Comparison of ENCODE assay signal across 14 cellular contexts in the genomic region with DNA sequence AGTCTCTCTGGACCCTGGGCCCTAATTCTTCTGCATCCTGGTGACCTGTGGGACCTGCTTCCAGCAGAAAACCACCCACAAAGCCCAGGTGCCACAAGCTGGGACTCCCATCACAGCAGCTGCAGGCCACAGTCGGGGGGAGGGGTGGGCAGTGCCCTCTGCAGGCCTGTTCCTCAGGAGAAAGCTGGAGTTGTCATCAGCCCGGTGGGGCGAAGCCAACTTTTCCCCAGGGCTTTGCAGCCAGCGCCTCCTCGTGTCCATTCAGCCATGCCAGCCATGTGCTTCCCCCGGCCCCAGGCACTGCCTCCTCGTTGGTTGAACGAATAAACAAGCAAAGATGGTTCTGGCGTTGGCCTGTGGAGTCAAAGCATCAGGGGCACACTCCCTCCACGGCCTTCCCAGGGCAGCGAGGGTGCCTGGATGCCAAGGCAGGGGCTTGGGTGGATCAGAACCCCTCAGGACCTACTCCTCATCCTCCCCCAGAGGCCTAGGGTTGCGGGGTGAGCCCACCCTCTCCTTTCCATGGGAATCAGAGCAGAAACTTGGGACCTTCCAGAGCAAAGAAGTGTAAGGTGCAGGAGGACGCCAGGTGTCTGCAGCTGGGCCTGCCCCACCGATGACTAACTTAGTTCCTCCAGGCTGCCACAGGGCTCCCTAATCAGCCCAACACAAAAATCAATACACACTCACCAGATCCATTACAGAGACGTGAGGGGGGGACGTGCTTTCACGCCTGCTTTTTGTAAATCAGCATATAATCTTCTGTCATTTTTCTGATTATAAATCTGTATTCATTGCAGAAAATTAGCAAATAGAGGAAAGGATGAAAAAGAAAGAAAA.
DNase-seq lines count a peak whose midpoint lies in the region; ATAC-seq, FAIRE-seq and TF ChIP-seq lines count a peak whose summit lies in the region.
"Had no signal": no experiment of that assay in that cellular context is flagged by ENCODE, and none has a peak within 500 bp of the region (broad histone marks: within the 10 kb centered on the region; RNA-seq: fewer than 3 reads in every experiment).

No MANE protein-coding gene starts in this region.

- no peak overlapping the region for H3K4me2 ChIP-seq in H1 (ENCODE audit: insufficient read depth in 1 of 2, low read depth in 2 of 2, low read length in 2 of 2)

- no peak for FAIRE-seq in H1 (lab: Jason Lieb, UNC)
- FAIRE-seq: colon had no signal

- no peaks in the 10 kb centered on the region for H3K79me2 ChIP-seq in H1 (ENCODE audit: control insufficient read depth in 1 of 2, insufficient read depth in 2 of 2, low read length in 2 of 2)

- H2AK5ac ChIP-seq in H1 (ENCODE audit: low read depth, low read length): no peak overlapping the region

- TF ChIP-seq CTCF in GM06990 (IDR thresholded peaks at IDR 0.05; ENCODE audit: insufficient read depth, low read length, poor library complexity, severe bottlenecking) (peak; percentile 40), H1 (IDR thresholded peaks at IDR 0.05; ENCODE audit: control extremely low read depth in 1 of 3, insufficient read depth in 1 of 3, low read depth in 1 of 3, low read length in 3 of 3) (peak; percentile 51 to 63 (median 60)), tibial nerve (IDR thresholded peaks at IDR 0.05) (no peak)

- H3K4me1 ChIP-seq in H1 (replicated peaks in 1 of 4; ENCODE audit: control insufficient read depth in 3 of 4, insufficient read depth in 4 of 4, low read length in 3 of 4) (no peaks in the 10 kb centered on the region; a peak in 3 of 7 replicates), tibial nerve (no peaks in the 10 kb centered on the region)

- intact Hi-C loops in posterior vena cava (cut with DNase I): no loop called here

- TF ChIP-seq EP300 in H1 (IDR thresholded peaks at IDR 0.05; ENCODE audit: borderline replicate concordance in 1 of 2, low read depth in 2 of 2, low read length in 2 of 2): no peak
- TF ChIP-seq EP300 in tibial nerve (IDR thresholded peaks at IDR 0.05): no peak

- CTCF ChIA-PET in H1 (lab: Charles Lee; ENCODE audit: partially characterized antibody): interaction anchor here (0.5 to 1.3 kb wide), 7 partner anchors 9 to 205 kb away, joined by 3 to 5 read pairs (median 3); no protein-coding TSS in a partner anchor

- 83% methylated on average over 17 of the region's 17 CpGs; no CpG with 5 or more reads in 1 of the 2 experiments for WGBS in H1 (ENCODE audit: extremely low coverage in 1 of 2, insufficient coverage in 1 of 2, insufficient read length in 1 of 2, insufficient replicate concordance in 2 of 2, low coverage in 1 of 2, low lambda C conversion rate in 2 of 2, missing lambda C conversion rate in 1 of 2), 2 experiments
- 75 to 84% methylated on average over 13 to 17 of the region's 17 CpGs for WGBS in tibial nerve, 2 donors

- no peak for ATAC-seq in naive thymus-derived CD8-positive, alpha-beta T cell
- ATAC-seq: stimulated activated naive CD8-positive, alpha-beta T cell treated with anti-CD3 and anti-CD28 coated beads, Interleukin-15, Interleukin-2, amounts not matched to agents 100 U/mL and 50 U/mL, for 24 hours had no signal

- no peak overlapping the region for H4K5ac ChIP-seq in H1 (ENCODE audit: insufficient read length, low read depth, low read length)

- no peak overlapping the region for H3K27ac ChIP-seq in H1 (ENCODE audit: low read depth, low read length)
- H3K27ac ChIP-seq in tibial nerve: no peak overlapping the region
- H3K27ac ChIP-seq: VCaP had no signal

- no peak overlapping the region for H4K91ac ChIP-seq in H1 (replicated peaks; ENCODE audit: insufficient read length, low read length)

- H3K27me3 ChIP-seq in GM06990 (replicated peaks; ENCODE audit: control insufficient read depth, insufficient read depth, low read length): no peaks in the 10 kb centered on the region; the same call in 1 of the 2 replicates
- no peaks in the 10 kb centered on the region for H3K27me3 ChIP-seq in H1 (replicated peaks in 1 of 4; ENCODE audit: control insufficient read depth in 3 of 4, extremely low read depth in 1 of 4, insufficient read depth in 3 of 4, low read length in 3 of 4)
- no peaks in the 10 kb centered on the region for H3K27me3 ChIP-seq in tibial nerve

- no peaks in the 10 kb centered on the region for H3K23me2 ChIP-seq in H1 (ENCODE audit: low read depth, low read length)

- no peak overlapping the region for H3K27ac Mint-ChIP-seq in naive thymus-derived CD8-positive, alpha-beta T cell
- H3K27ac Mint-ChIP-seq: activated T-cell treated with anti-CD3 and anti-CD28 coated beads, Interleukin-2, amount 50 U/mL, for 24 hours; CD8-positive, alpha-beta memory T cell had no signal

- H3K9me3 Mint-ChIP-seq in naive thymus-derived CD8-positive, alpha-beta T cell: peaks cover 0 to 2% (median 0%) of the 10 kb centered on the region in 9 donors
- H3K9me3 Mint-ChIP-seq: activated T-cell treated with anti-CD3 and anti-CD28 coated beads, Interleukin-2, amount 50 U/mL, for 24 hours; CD8-positive, alpha-beta memory T cell had no signal

- H3K4me3 ChIP-seq in GM06990 (replicated peaks; ENCODE audit: low read depth, low read length) (no peak overlapping the region), H1 (ENCODE audit: extremely low read depth in 1 of 4, insufficient read depth in 2 of 4, low read depth in 3 of 4, low read length in 4 of 4) (no peak overlapping the region), tibial nerve (no peak overlapping the region)

- peaks cover 0 to 2% (median 0%) of the 10 kb centered on the region in 4 donors for H3K4me1 Mint-ChIP-seq in naive thymus-derived CD8-positive, alpha-beta T cell
- H3K4me1 Mint-ChIP-seq: CD8-positive, alpha-beta memory T cell had no signal

- H3K36me3 Mint-ChIP-seq in naive thymus-derived CD8-positive, alpha-beta T cell: no peaks in the 10 kb centered on the region
- H3K36me3 Mint-ChIP-seq: CD8-positive, alpha-beta memory T cell had no signal

- no peaks in the 10 kb centered on the region for H3K36me3 ChIP-seq in GM06990 (ENCODE audit: control insufficient read depth, insufficient read depth, low read length)
- no peaks in the 10 kb centered on the region for H3K36me3 ChIP-seq in H1 (ENCODE audit: control insufficient read depth in 2 of 4, insufficient read depth in 4 of 4, low read length in 3 of 4)
- no peaks in the 10 kb centered on the region for H3K36me3 ChIP-seq in tibial nerve

- H2BK15ac ChIP-seq in H1 (ENCODE audit: low read length): 0 out of 2 replicates have a peak overlapping the region, but pooled peaks have one; percentile 46

- H4K20me1 ChIP-seq in H1 (replicated peaks in 1 of 2; ENCODE audit: control insufficient read depth in 1 of 2, insufficient read depth in 2 of 2, low read length in 2 of 2): no peaks in the 10 kb centered on the region

- POLR2A ChIA-PET in H1 (lab: Charles Lee; ENCODE audit: partially characterized antibody): interaction anchor here (1.0 to 1.4 kb wide), 2 partner anchors 20 to 24 kb away, joined by 3 to 4 read pairs; no protein-coding TSS in a partner anchor
- POLR2A ChIA-PET in naive thymus-derived CD8-positive, alpha-beta T cell (lab: Charles Lee): no interaction called here

- no peak overlapping the region for H3K56ac ChIP-seq in H1 (replicated peaks; ENCODE audit: insufficient read length, low read depth, low read length)

- H3K14ac ChIP-seq in H1 (ENCODE audit: insufficient read length): no peak overlapping the region

- H3K9me3 ChIP-seq in H1 (ENCODE audit: insufficient read depth in 2 of 2, low read depth in 1 of 2, low read length in 1 of 2): 0 out of 4 replicates have a peak, but pooled peaks cover 0 to 4% of the 10 kb centered on the region in 2 experiments
- H3K9me3 ChIP-seq in tibial nerve: peaks cover 0 to 9% (median 3%) of the 10 kb centered on the region in 4 donors

- no peak overlapping the region for H3K23ac ChIP-seq in H1 (ENCODE audit: insufficient read length)

- no peak for DNase-seq in GM06990 (ENCODE audit: extremely low read depth, insufficient read length)
- peak; percentile 7 for DNase-seq in HT-29 (ENCODE audit: low spot score)
- DNase-seq in H1 (ENCODE audit: low read depth in 1 of 2, low spot score in 2 of 2): peak in 1 of 2 experiments; percentile 63
- peak; percentile 58 for DNase-seq in posterior vena cava (ENCODE audit: low spot score)
- DNase-seq in tibial nerve (ENCODE audit: low spot score in 2 of 2): no peak
- no peak for DNase-seq in NCI-H226
- DNase-seq in naive thymus-derived CD8-positive, alpha-beta T cell: no peak
- DNase-seq: activated T-cell treated with anti-CD3 and anti-CD28 coated beads, Interleukin-2, amount 50 U/mL, for 24 hours; CD8-positive, alpha-beta memory T cell; KG1; stimulated activated CD4-positive, alpha-beta T cell treated with anti-CD3 and anti-CD28 coated beads, Interleukin-4, amount 100 ng/mL, for 4 hours; stimulated activated naive CD8-positive, alpha-beta T cell treated with anti-CD3 and anti-CD28 coated beads, Interleukin-15, Interleukin-2, amounts not matched to agents 100 U/mL and 50 U/mL, for 24 hours had no signal

- no peaks in the 10 kb centered on the region for H3K79me1 ChIP-seq in H1 (ENCODE audit: low read depth, low read length)

- no peak overlapping the region for H3K18ac ChIP-seq in H1 (ENCODE audit: extremely low read depth, low read length)

- H2BK120ac ChIP-seq in H1 (replicated peaks; ENCODE audit: low read depth, low read length): no peak overlapping the region

- no peak overlapping the region for H4K8ac ChIP-seq in H1 (ENCODE audit: extremely low read depth, insufficient read depth, low read length)

- TF ChIP-seq POLR2A in H1 (IDR thresholded peaks at IDR 0.05; ENCODE audit: control extremely low read depth in 1 of 2, low read depth in 2 of 2, low read length in 2 of 2): no peak
- TF ChIP-seq POLR2A in tibial nerve (IDR thresholded peaks at IDR 0.05): no peak

- H2BK5ac ChIP-seq in H1 (ENCODE audit: low read depth, low read length): no peak overlapping the region

- H2BK20ac ChIP-seq in H1 (ENCODE audit: low read length): no peak overlapping the region

- TF ChIP-seq RAD21 in H1 (IDR thresholded peaks at IDR 0.05 in 1 of 2, conservative IDR thresholded peaks at IDR 0.05 in 1 of 2; ENCODE audit: low read depth in 2 of 2, low read length in 2 of 2): peak; percentile 69 to 75

- no peak overlapping the region for H3K4me3 Mint-ChIP-seq in naive thymus-derived CD8-positive, alpha-beta T cell
- H3K4me3 Mint-ChIP-seq: activated T-cell treated with anti-CD3 and anti-CD28 coated beads, Interleukin-2, amount 50 U/mL, for 24 hours; CD8-positive, alpha-beta memory T cell had no signal

- H2AFZ ChIP-seq in H1 (ENCODE audit: low read length): no peak overlapping the region

- H2BK12ac ChIP-seq in H1 (ENCODE audit: low read depth, low read length): no peak overlapping the region

- peaks cover 0 to 23% (median 4%) of the 10 kb centered on the region in 5 donors for H3K27me3 Mint-ChIP-seq in naive thymus-derived CD8-positive, alpha-beta T cell
- H3K27me3 Mint-ChIP-seq: activated T-cell treated with anti-CD3 and anti-CD28 coated beads, Interleukin-2, amount 50 U/mL, for 24 hours had no signal

- no peak overlapping the region for H3K9ac ChIP-seq in H1 (replicated peaks in 1 of 4; ENCODE audit: extremely low read depth in 1 of 4, low read depth in 3 of 4, low read length in 3 of 4)

- H3K4ac ChIP-seq in H1 (replicated peaks; ENCODE audit: insufficient read length, low read depth, low read length): no peak overlapping the region

TF ChIP-seq in H1, 55 proteins besides CTCF, POLR2A, EP300 and RAD21 (continues in another document):
- TF ChIP-seq, protein P1, sequence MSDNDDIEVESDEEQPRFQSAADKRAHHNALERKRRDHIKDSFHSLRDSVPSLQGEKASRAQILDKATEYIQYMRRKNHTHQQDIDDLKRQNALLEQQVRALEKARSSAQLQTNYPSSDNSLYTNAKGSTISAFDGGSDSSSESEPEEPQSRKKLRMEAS (IDR thresholded peaks at IDR 0.05): peak; percentile 96

Comparison
In these comparisons a context has a peak if more than half of its experiments do, and no peak if none do; other contexts are left out.
1. DNase-seq: peak in HT-29 (single experiment) and posterior vena cava (single experiment); none in GM06990 (single experiment), tibial nerve (0 of 2), NCI-H226 (single experiment) and naive thymus-derived CD8-positive, alpha-beta T cell (0 of 10).
2. CTCF ChIP-seq: peak in GM06990 (single experiment) and H1 (3 of 3); none in tibial nerve (0 of 5).